20 cellular contexts compared by ENCODE assay signal in the genomic region with DNA sequence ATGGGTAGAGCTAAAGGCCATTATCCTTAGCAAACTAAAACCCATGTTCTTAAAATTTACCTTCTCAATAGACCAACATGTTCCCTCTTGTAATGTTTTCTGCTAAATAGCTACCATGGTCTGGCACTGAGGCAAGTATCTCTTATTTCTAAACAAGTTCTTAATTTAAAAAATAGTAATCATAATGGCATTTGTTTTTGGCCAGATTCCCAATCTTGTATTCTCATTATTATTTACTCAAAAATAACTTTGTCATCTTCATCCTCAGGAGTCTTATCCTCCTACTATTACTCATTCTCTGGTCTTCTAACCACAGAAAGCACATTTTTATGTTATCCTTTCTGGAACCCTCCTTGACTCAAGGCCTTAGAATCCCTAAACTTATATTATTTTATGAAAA.
"Had no signal": no experiment of that assay in that cellular context is flagged by ENCODE, and none has a peak within 500 bp of the region (broad histone marks: within the 10 kb centered on the region; RNA-seq: fewer than 3 reads in every experiment).

No MANE protein-coding gene starts in this region.

- H3K27me3 Mint-ChIP-seq: activated CD4-positive, alpha-beta memory T cell treated with anti-CD3 and anti-CD28 coated beads, Interleukin-2, amount 10 ng/mL, durations not matched to agents 7 days and 5 days; activated CD4-positive, alpha-beta T cell treated with anti-CD3 and anti-CD28 coated beads for 36 hours; activated naive CD8-positive, alpha-beta T cell treated with anti-CD3 and anti-CD28 coated beads for 36 hours; memory B cell; T-helper 17 cell had no signal

- H3K4me1 ChIP-seq: colonic mucosa, esophagus squamous epithelium, left ventricle myocardium inferior, tibial nerve had no signal

- H3K27me3 ChIP-seq: colonic mucosa, esophagus squamous epithelium, neutrophil, tibial nerve had no signal

- ATAC-seq: activated CD4-positive, alpha-beta T cell treated with anti-CD3 and anti-CD28 coated beads for 36 hours; activated T-cell treated with anti-CD3 and anti-CD28 coated beads, Interleukin-2, amount 50 U/mL, for 4 hours; natural killer cell; T-helper 17 cell had no signal

- H3K27ac ChIP-seq: colonic mucosa, esophagus squamous epithelium, left ventricle myocardium inferior, neutrophil, tibial nerve, WERI-Rb-1 had no signal

- DNase-seq: activated CD4-positive, alpha-beta memory T cell treated with anti-CD3 and anti-CD28 coated beads, Interleukin-2, amount 10 ng/mL, durations not matched to agents 7 days and 5 days; activated CD4-positive, alpha-beta T cell treated with anti-CD3 and anti-CD28 coated beads for 36 hours; activated effector memory CD4-positive, alpha-beta T cell treated with Interleukin-2 at 50 U/mL for 16 hours; activated naive CD8-positive, alpha-beta T cell treated with anti-CD3 and anti-CD28 coated beads for 36 hours; activated T-cell treated with anti-CD3 and anti-CD28 coated beads, Interleukin-2, amount 50 U/mL, for 4 hours; colonic mucosa; esophagus squamous epithelium; islet precursor cell; left ventricle myocardium inferior; natural killer cell; posterior cingulate gyrus; retina; stimulated activated CD4-positive, alpha-beta T cell treated with anti-CD3 and anti-CD28 coated beads, Interleukin-15, amount 100 ng/mL, for 24 hours; stimulated activated CD4-positive, alpha-beta T cell treated with anti-CD3 and anti-CD28 coated beads, Interleukin-4, amount 100 ng/mL, for 1 hour; stimulated activated naive CD4-positive, alpha-beta T cell; T-helper 17 cell; WERI-Rb-1 had no signal

- H3K4me1 Mint-ChIP-seq: activated CD4-positive, alpha-beta memory T cell treated with anti-CD3 and anti-CD28 coated beads, Interleukin-2, amount 10 ng/mL, durations not matched to agents 7 days and 5 days; activated CD4-positive, alpha-beta T cell treated with anti-CD3 and anti-CD28 coated beads for 36 hours; activated naive CD8-positive, alpha-beta T cell treated with anti-CD3 and anti-CD28 coated beads for 36 hours; memory B cell; natural killer cell; T-helper 17 cell had no signal

- H3K36me3 Mint-ChIP-seq: activated naive CD8-positive, alpha-beta T cell treated with anti-CD3 and anti-CD28 coated beads for 36 hours; natural killer cell had no signal

- H3K4me3 Mint-ChIP-seq: activated CD4-positive, alpha-beta memory T cell treated with anti-CD3 and anti-CD28 coated beads, Interleukin-2, amount 10 ng/mL, durations not matched to agents 7 days and 5 days; activated CD4-positive, alpha-beta T cell treated with anti-CD3 and anti-CD28 coated beads for 36 hours; activated naive CD8-positive, alpha-beta T cell treated with anti-CD3 and anti-CD28 coated beads for 36 hours; activated T-cell treated with anti-CD3 and anti-CD28 coated beads, Interleukin-2, amount 50 U/mL, for 4 hours; memory B cell; natural killer cell; T-helper 17 cell had no signal

- H3K27ac Mint-ChIP-seq: activated CD4-positive, alpha-beta memory T cell treated with anti-CD3 and anti-CD28 coated beads, Interleukin-2, amount 10 ng/mL, durations not matched to agents 7 days and 5 days; activated CD4-positive, alpha-beta T cell treated with anti-CD3 and anti-CD28 coated beads for 36 hours; activated naive CD8-positive, alpha-beta T cell treated with anti-CD3 and anti-CD28 coated beads for 36 hours; memory B cell; natural killer cell; T-helper 17 cell had no signal

- H3K36me3 ChIP-seq: colonic mucosa, esophagus squamous epithelium, left ventricle myocardium inferior, neutrophil, tibial nerve, WERI-Rb-1 had no signal

- H3K4me3 ChIP-seq: colonic mucosa, esophagus squamous epithelium, left ventricle myocardium inferior, tibial nerve had no signal

- H3K9me3 ChIP-seq: colonic mucosa, esophagus squamous epithelium, neutrophil had no signal

- H3K9me3 Mint-ChIP-seq: activated CD4-positive, alpha-beta memory T cell treated with anti-CD3 and anti-CD28 coated beads, Interleukin-2, amount 10 ng/mL, durations not matched to agents 7 days and 5 days had no signal
